ENCODE assay signal across 1 cellular context in genomic region chr6:14458669-14459266, GRCh38.
TF ChIP-seq lines count a peak whose summit lies in the region.

No MANE protein-coding gene starts in this region.

TF ChIP-seq in K562, 482 proteins besides CTCF, POLR2A, EP300 and RAD21 (continued from another document and continues in another):
- TF ChIP-seq NFE2 (IDR thresholded peaks at IDR 0.05; ENCODE audit: low read depth) (peak; percentile 96), AFF1 (IDR thresholded peaks at IDR 0.05; ENCODE audit: low read depth in 1 of 2, partially characterized antibody in 2 of 2) (peak in 1 of 2 experiments; percentile 26), POLR2B (IDR thresholded peaks at IDR 0.05; ENCODE audit: low read depth, partially characterized antibody) (no peak), STAG1 (CRISPR knock-in tag; IDR thresholded peaks at IDR 0.05; ENCODE audit: borderline replicate concordance) (no peak), FOSL1 (tag; conservative IDR thresholded peaks at IDR 0.05) (peak; percentile 83), ZC3H4 (CRISPR knock-in tag; IDR thresholded peaks at IDR 0.05; ENCODE audit: borderline replicate concordance) (no peak), ZNF133 (CRISPR knock-in tag; IDR thresholded peaks at IDR 0.05) (no peak), ZHX1 (conservative IDR thresholded peaks at IDR 0.05; ENCODE audit: low read length) (no peak), CHD7 (IDR thresholded peaks at IDR 0.05; ENCODE audit: low read depth, low read length) (no peak), ZNF644 (tag; IDR thresholded peaks at IDR 0.05; ENCODE audit: low read depth) (0 out of 2 replicates have a peak, but pooled peaks have one; percentile 66), CEBPG (CRISPR knock-in tag; IDR thresholded peaks at IDR 0.05) (no peak), CEBPG (tag; conservative IDR thresholded peaks at IDR 0.05 in 1 of 2, IDR thresholded peaks at IDR 0.05 in 1 of 2) (no peak), NFIX (CRISPR knock-in tag; IDR thresholded peaks at IDR 0.05; ENCODE audit: low read depth) (no peak), ZBTB43 (CRISPR knock-in tag; IDR thresholded peaks at IDR 0.05) (no peak), ZSCAN32 (CRISPR knock-in tag; IDR thresholded peaks at IDR 0.05) (no peak), ZNF785 (CRISPR knock-in tag; IDR thresholded peaks at IDR 0.05) (no peak), XRCC3 (IDR thresholded peaks at IDR 0.05) (no peak), CTCFL (IDR thresholded peaks at IDR 0.05; ENCODE audit: borderline replicate concordance, insufficient read depth, low read depth, low read length, poor library complexity, severe bottlenecking) (no peak), FOXO4 (CRISPR knock-in tag; IDR thresholded peaks at IDR 0.05) (no peak), ZNF512 (tag; IDR thresholded peaks at IDR 0.05) (no peak), NCOR1 (IDR thresholded peaks at IDR 0.05) (no peak), NFATC3 (IDR thresholded peaks at IDR 0.05) (0 out of 2 replicates have a peak, but pooled peaks have one; percentile 43), DPF2 (IDR thresholded peaks at IDR 0.05) (peak; percentile 74), C11orf30 (IDR thresholded peaks at IDR 0.05; ENCODE audit: low read depth) (peak; percentile 98), ZNF766 (CRISPR knock-in tag; conservative IDR thresholded peaks at IDR 0.05) (peak; percentile 80), KLF6 (CRISPR knock-in tag; IDR thresholded peaks at IDR 0.05; ENCODE audit: borderline replicate concordance) (no peak), SLC30A9 (CRISPR knock-in tag; IDR thresholded peaks at IDR 0.05) (no peak), ZSCAN29 (IDR thresholded peaks at IDR 0.05) (no peak), HMG20B (CRISPR knock-in tag; IDR thresholded peaks at IDR 0.05) (no peak), TEAD2 (tag; IDR thresholded peaks at IDR 0.05) (no peak), ELF1 (tag; IDR thresholded peaks at IDR 0.05) (0 out of 2 replicates have a peak, but pooled peaks have one; percentile 29), ZNF507 (tag; conservative IDR thresholded peaks at IDR 0.05) (no peak), SMARCB1 (IDR thresholded peaks at IDR 0.05; ENCODE audit: insufficient read length, low read depth) (peak; percentile 38), ZNF444 (CRISPR knock-in tag; IDR thresholded peaks at IDR 0.05) (no peak), MAFF (IDR thresholded peaks at IDR 0.05; ENCODE audit: low read length) (peak; percentile 97), BHLHE40 (IDR thresholded peaks at IDR 0.05; ENCODE audit: low read length) (no peak), ZNF224 (CRISPR knock-in tag; IDR thresholded peaks at IDR 0.05) (no peak), CBFA2T3 (IDR thresholded peaks at IDR 0.05) (no peak)
